In the genomic region with DNA sequence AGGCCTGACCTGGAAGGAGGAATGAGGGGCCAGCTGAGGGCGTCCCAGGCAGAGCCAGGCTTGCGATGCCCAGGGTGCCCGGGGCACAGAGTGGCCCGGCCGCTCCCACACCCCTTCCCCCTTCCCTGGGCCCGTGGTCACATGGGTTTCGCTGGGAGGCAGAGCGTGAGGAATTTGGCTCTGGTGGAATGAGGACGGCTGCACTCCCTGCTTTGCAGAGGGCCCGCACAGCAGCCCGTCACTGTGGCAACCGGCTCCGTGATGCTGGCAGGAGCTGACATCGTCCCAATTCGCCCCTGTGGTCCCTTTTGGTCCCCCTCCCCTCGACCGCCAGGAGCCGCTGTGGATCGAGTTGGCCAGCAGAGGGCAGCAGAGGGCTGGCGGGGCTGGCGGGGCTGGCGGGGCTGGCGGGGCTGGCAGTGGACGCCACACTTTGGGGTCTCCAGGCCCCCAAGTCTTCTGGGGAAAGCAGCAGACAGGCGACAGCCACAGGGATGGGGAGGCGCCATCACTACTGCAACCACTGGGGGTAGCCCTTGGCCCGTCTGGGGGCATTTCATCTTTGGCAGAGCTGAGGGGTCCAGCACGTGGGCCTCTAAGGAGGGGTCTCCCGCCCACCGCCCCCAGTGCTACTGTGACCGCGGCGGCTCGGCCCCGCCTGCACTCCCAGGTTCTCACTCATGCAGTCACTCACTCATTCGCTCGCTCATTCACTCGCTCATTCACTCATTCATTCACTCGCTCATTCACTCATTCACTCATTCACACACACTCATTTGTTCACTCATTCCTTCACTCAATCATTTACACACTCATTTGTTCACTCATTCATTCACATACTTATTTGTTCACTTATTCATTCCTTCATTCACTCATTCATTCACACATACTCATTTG, we compare ENCODE assay signal across 9 cellular contexts. TPM values are rescaled to one million over a fixed set of nuclear protein-coding genes. Genes with fewer than 3 reads are reported as not detected.
DNase-seq lines count a peak whose midpoint lies in the region; ATAC-seq, FAIRE-seq and TF ChIP-seq lines count a peak whose summit lies in the region.
"Had no signal": no experiment of that assay in that cellular context is flagged by ENCODE, and none has a peak within 500 bp of the region (broad histone marks: within the 10 kb centered on the region; RNA-seq: fewer than 3 reads in every experiment).

No MANE protein-coding gene starts in this region.

- H3K79me2 ChIP-seq in MM.1S (ENCODE audit: low read length) (no peaks in the 10 kb centered on the region), endothelial cell of umbilical vein (ENCODE audit: control insufficient read depth, insufficient read depth, low read length) (no peaks in the 10 kb centered on the region)

- H3K9me2 ChIP-seq in MM.1S (replicated peaks; ENCODE audit: insufficient read depth, low read length): no peaks in the 10 kb centered on the region

- CTCF ChIA-PET in endothelial cell of umbilical vein (lab: Charles Lee): interaction anchor here (0.6 to 1.8 kb wide), 6 partner anchors 10 to 327 kb away, joined by 3 to 11 read pairs (median 3); no protein-coding TSS in a partner anchor

- intact Hi-C loops in endothelial cell of umbilical vein (cut with micrococcal nuclease) (loop anchor here (1.0 to 5.0 kb wide), 3 partner anchors 121 to 176 kb away; no protein-coding TSS in a partner anchor), upper lobe of right lung (cut with DNase I) (no loop called here)

- no peak overlapping the region for H2AFZ ChIP-seq in MM.1S (ENCODE audit: low read length)
- no peak overlapping the region for H2AFZ ChIP-seq in endothelial cell of umbilical vein (ENCODE audit: low read depth, low read length)

- H4K20me1 ChIP-seq in MM.1S (ENCODE audit: insufficient read depth, low read length) (no peaks in the 10 kb centered on the region), endothelial cell of umbilical vein (replicated peaks; ENCODE audit: control insufficient read depth, extremely low read depth, insufficient read depth, low read length) (no peaks in the 10 kb centered on the region)

- no peaks in the 10 kb centered on the region for H3K4me1 ChIP-seq in MM.1S (ENCODE audit: low read length)
- no peaks in the 10 kb centered on the region for H3K4me1 ChIP-seq in endothelial cell of umbilical vein (ENCODE audit: control insufficient read depth, extremely low read depth, insufficient read depth, low read length)
- no peaks in the 10 kb centered on the region for H3K4me1 ChIP-seq in upper lobe of right lung

- peak; percentile 85 for TF ChIP-seq CTCF in MM.1S (IDR thresholded peaks at IDR 0.05; ENCODE audit: low read length)
- peak; percentile 66 to 80 for TF ChIP-seq CTCF in endothelial cell of umbilical vein (IDR thresholded peaks at IDR 0.05; ENCODE audit: extremely low read depth in 1 of 2, insufficient read depth in 1 of 2, low read depth in 1 of 2, low read length in 2 of 2)
- peak; percentile 89 for TF ChIP-seq CTCF in upper lobe of right lung (IDR thresholded peaks at IDR 0.05)

- no peaks in the 10 kb centered on the region for H3K9me1 ChIP-seq in endothelial cell of umbilical vein (replicated peaks; ENCODE audit: control insufficient read depth, extremely low read depth, insufficient read depth, low read length)

- no peak overlapping the region for H3K27ac Mint-ChIP-seq in naive B cell

- no peaks in the 10 kb centered on the region for H3K4me1 Mint-ChIP-seq in naive B cell

- H3K4me3 Mint-ChIP-seq in naive B cell: no peak overlapping the region

- no peak for TF ChIP-seq POLR2A in endothelial cell of umbilical vein (IDR thresholded peaks at IDR 0.05; ENCODE audit: low read depth, low read length)

- no peaks in the 10 kb centered on the region for H3K9me3 ChIP-seq in MM.1S (replicated peaks; ENCODE audit: insufficient read depth, low read length)
- H3K9me3 ChIP-seq in endothelial cell of umbilical vein (replicated peaks; ENCODE audit: control insufficient read depth, insufficient read depth, low read length): no peaks in the 10 kb centered on the region
- no peaks in the 10 kb centered on the region for H3K9me3 ChIP-seq in upper lobe of right lung

- in situ Hi-C loops in G401 (cut with HindIII; ENCODE audit: low sequenced_read_pairs): no loop called here

- H3K4me3 ChIP-seq in MM.1S (ENCODE audit: low read length): no peak overlapping the region
- no peak overlapping the region for H3K4me3 ChIP-seq in endothelial cell of umbilical vein (replicated peaks in 1 of 3; ENCODE audit: insufficient read depth in 1 of 3, low read depth in 1 of 3, low read length in 3 of 3)
- no peak overlapping the region for H3K4me3 ChIP-seq in upper lobe of right lung

- peaks cover 17 to 37% (median 23%) of the 10 kb centered on the region in 3 donors for H3K27me3 Mint-ChIP-seq in naive B cell

- H3K9me3 Mint-ChIP-seq in naive B cell: no peaks in the 10 kb centered on the region

- FAIRE-seq in endothelial cell of umbilical vein (lab: Jason Lieb, UNC): no peak

- BruUV-seq in endothelial cell of umbilical vein (replicated peaks; lab: Mats Ljungman, UMichigan): no TSS peak

- H3F3A ChIP-seq in MM.1S (ENCODE audit: insufficient read depth, low read length): no peaks in the 10 kb centered on the region

- dilution Hi-C loops in endothelial cell of umbilical vein (cut with MboI; ENCODE audit: extremely low pct_ligation_motif_present, low sequenced_read_pairs): no loop called here

- no peak overlapping the region for H3K9ac ChIP-seq in MM.1S (ENCODE audit: low read length)
- no peak overlapping the region for H3K9ac ChIP-seq in endothelial cell of umbilical vein (replicated peaks; ENCODE audit: extremely low read depth, insufficient read depth, low read length)

- no peak overlapping the region for H3K4me2 ChIP-seq in MM.1S (ENCODE audit: low read depth, low read length)
- H3K4me2 ChIP-seq in endothelial cell of umbilical vein (ENCODE audit: insufficient read depth, low read length): no peak overlapping the region

- no peaks in the 10 kb centered on the region for H3K36me3 ChIP-seq in MM.1S (replicated peaks; ENCODE audit: insufficient read depth, low read length)
- no peaks in the 10 kb centered on the region for H3K36me3 ChIP-seq in endothelial cell of umbilical vein (ENCODE audit: control insufficient read depth in 2 of 2, extremely low read depth in 1 of 2, insufficient read depth in 2 of 2, low read length in 2 of 2)
- no peaks in the 10 kb centered on the region for H3K36me3 ChIP-seq in upper lobe of right lung

- POLR2A ChIA-PET in endothelial cell of umbilical vein (lab: Charles Lee): no interaction called here

- H3K27me3 ChIP-seq in MM.1S (replicated peaks; ENCODE audit: insufficient read depth, low read length) (peaks cover 94% of the 10 kb centered on the region), endothelial cell of umbilical vein (ENCODE audit: control insufficient read depth in 2 of 2, insufficient read depth in 2 of 2, low read length in 2 of 2) (peaks cover 2 to 4% of the 10 kb centered on the region in 2 experiments), upper lobe of right lung (peaks cover 61% of the 10 kb centered on the region)

- H3K36me3 Mint-ChIP-seq in naive B cell: no peaks in the 10 kb centered on the region

- H3K27ac ChIP-seq in MM.1S (ENCODE audit: low read length) (no peak overlapping the region), endothelial cell of umbilical vein (ENCODE audit: insufficient read depth, low read depth, low read length) (no peak overlapping the region), upper lobe of right lung (no peak overlapping the region)

- DNase-seq in G401 (ENCODE audit: low spot score): peak; percentile 25
- no peak for DNase-seq in MM.1S
- DNase-seq in activated CD4-positive, alpha-beta T cell treated with anti-CD3 and anti-CD28 coated beads, Interleukin-2, amount 50 U/mL, for 1 hour: peak; percentile 45
- peak; percentile 23 for DNase-seq in endothelial cell of umbilical vein (ENCODE audit: low read depth, low spot score)
- peak; percentile 44 for DNase-seq in naive B cell
- DNase-seq in upper lobe of right lung: peak; percentile 63
- DNase-seq in HCEC 1CT: no peak
- no peak for DNase-seq in SKM-1 (lab: John Stamatoyannopoulos, UW; ENCODE audit: unreplicated experiment)

- ATAC-seq in naive B cell (ENCODE audit: low read depth in 2 of 2): peak; percentile 63 to 72
- ATAC-seq in upper lobe of right lung: peak; percentile 74

TF ChIP-seq in endothelial cell of umbilical vein, 7 proteins besides CTCF, POLR2A, EP300 and RAD21:
- TF ChIP-seq JUN (IDR thresholded peaks at IDR 0.05; ENCODE audit: borderline replicate concordance, insufficient read depth, insufficient read length, low read depth) (no peak), POLR2AphosphoS5 (IDR thresholded peaks at IDR 0.05; ENCODE audit: insufficient read depth, low read depth, low read length) (no peak), EZH2 (IDR thresholded peaks at IDR 0.05; ENCODE audit: borderline replicate concordance, low read depth, low read length, severe bottlenecking) (no peak), MYC (IDR thresholded peaks at IDR 0.05; ENCODE audit: low read depth, low read length) (no peak), FOS (IDR thresholded peaks at IDR 0.05; ENCODE audit: borderline replicate concordance, insufficient read depth, low read length) (no peak), GATA2 (IDR thresholded peaks at IDR 0.05; ENCODE audit: insufficient read depth, insufficient read length, low read depth, low read length) (no peak)
- TF ChIP-seq, protein P1, sequence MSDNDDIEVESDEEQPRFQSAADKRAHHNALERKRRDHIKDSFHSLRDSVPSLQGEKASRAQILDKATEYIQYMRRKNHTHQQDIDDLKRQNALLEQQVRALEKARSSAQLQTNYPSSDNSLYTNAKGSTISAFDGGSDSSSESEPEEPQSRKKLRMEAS (IDR thresholded peaks at IDR 0.05; ENCODE audit: insufficient read depth, insufficient read length): no peak

RNA-seq across cellular contexts. Expression of gene BHLHE23, which starts 49.7 kb away (rescaled TPM):
- not detected in 2 replicates for total RNA-seq in G401 (2014; rRNA removed; shearing (Covaris generic))
- total RNA-seq in endothelial cell of umbilical vein (not detected in 2 replicates), upper lobe of right lung (not detected)
- polyA plus RNA-seq in endothelial cell of umbilical vein (not detected in 2 replicates), naive B cell (ENCODE audit: low read depth in 6 of 6) (not detected)
- polyA plus RNA-seq in endothelial cell of umbilical vein (2011; cell fraction: cytosol; rRNA removed): not detected in 2 replicates
- not detected in 2 replicates for polyA plus RNA-seq in endothelial cell of umbilical vein (2011; cell fraction: nucleus; rRNA removed)
- not detected in 2 replicates for polyA plus RNA-seq in endothelial cell of umbilical vein (2012)
- polyA minus RNA-seq in endothelial cell of umbilical vein: not detected in 2 replicates
- polyA minus RNA-seq in endothelial cell of umbilical vein (2011; cell fraction: cytosol; rRNA and poly(A)+ RNA removed): not detected
- not detected in 2 replicates for polyA minus RNA-seq in endothelial cell of umbilical vein (2011; cell fraction: nucleus; rRNA and poly(A)+ RNA removed)
- total RNA-seq: T-helper 2 cell treated with Interferon-gamma antibody and Interleukin-4, amounts not matched to agents 100 ng/mL and 5 ng/mL, for 36 hours had no signal

Comparison
In these comparisons a context has a peak if more than half of its experiments do, and no peak if none do; other contexts are left out.
1. DNase-seq: peak in G401 (single experiment), activated CD4-positive, alpha-beta T cell treated with anti-CD3 and anti-CD28 coated beads, Interleukin-2, amount 50 U/mL, for 1 hour (single experiment), endothelial cell of umbilical vein (single experiment), naive B cell (single experiment) and upper lobe of right lung (single experiment); none in MM.1S (single experiment), HCEC 1CT (single experiment) and SKM-1 (single experiment).
2. Peak in every context shown above with its lines, with median percentiles within 50 percentile points of each other: CTCF ChIP-seq.